Comparison of ENCODE assay signal across 12 cellular contexts in genomic region chr16:19001788-19002187, GRCh38. TPM values are rescaled to one million over a fixed set of nuclear protein-coding genes. Genes with fewer than 3 reads are reported as not detected.
DNase-seq lines count a peak whose midpoint lies in the region; ATAC-seq and TF ChIP-seq lines count a peak whose summit lies in the region.
"Had no signal": no experiment of that assay in that cellular context is flagged by ENCODE, and none has a peak within 500 bp of the region (broad histone marks: within the 10 kb centered on the region; RNA-seq: fewer than 3 reads in every experiment).

No MANE protein-coding gene starts in this region.

- no peaks in the 10 kb centered on the region for H3K36me3 ChIP-seq in osteoblast (ENCODE audit: insufficient read depth, low read length)
- no peaks in the 10 kb centered on the region for H3K36me3 ChIP-seq in psoas muscle (ENCODE audit: insufficient read depth in 1 of 2, low read depth in 1 of 2)

- WGBS in psoas muscle, 3 donors: 20 to 42% (median 30%) methylated on average over 4 of the region's 4 CpGs

- H4K20me1 ChIP-seq in osteoblast (ENCODE audit: insufficient read depth, low read length): no peaks in the 10 kb centered on the region

- H3K4me1 ChIP-seq in osteoblast (ENCODE audit: insufficient read depth, low read length): peaks cover 22% of the 10 kb centered on the region
- H3K4me1 ChIP-seq in psoas muscle: no peaks in the 10 kb centered on the region

- ATAC-seq in psoas muscle (no peak), HG03097 (IDR thresholded peaks at IDR 0.05; ENCODE audit: low FRiP score, unreplicated experiment) (no peak)
- ATAC-seq: left lobe of liver had no signal

- no peaks in the 10 kb centered on the region for H3K9me3 ChIP-seq in osteoblast (ENCODE audit: low read depth, low read length)
- H3K9me3 ChIP-seq in psoas muscle: no peaks in the 10 kb centered on the region

- no peak for TF ChIP-seq CTCF in AG09319 (IDR thresholded peaks at IDR 0.05; ENCODE audit: low read depth, low read length)
- no peak for TF ChIP-seq CTCF in osteoblast (IDR thresholded peaks at IDR 0.05; ENCODE audit: extremely low read depth, low read depth, low read length)
- TF ChIP-seq CTCF in psoas muscle (IDR thresholded peaks at IDR 0.05): no peak

- intact Hi-C loops in psoas muscle (cut with DNase I): no loop called here

- no peaks in the 10 kb centered on the region for H3K79me2 ChIP-seq in osteoblast (ENCODE audit: insufficient read depth, low read length)

- DNase-seq in AG09319 (ENCODE audit: extremely low read depth, low read depth): peak; percentile 22
- peak; percentile 83 for DNase-seq in Jurkat, Clone E6-1 (ENCODE audit: low read depth, low spot score)
- peak; percentile 12 to 31 for DNase-seq in dermis microvascular lymphatic vessel endothelial cell (ENCODE audit: low read depth in 2 of 2)
- DNase-seq in osteoblast (ENCODE audit: insufficient read length, low spot score, missing footprints): peak; percentile 95
- no peak for DNase-seq in cerebellar cortex (ENCODE audit: low spot score)
- no peak for DNase-seq in psoas muscle
- DNase-seq in GM19240 (ENCODE audit: insufficient read length, low spot score): no peak
- DNase-seq: activated CD4-positive, alpha-beta memory T cell treated with anti-CD3 and anti-CD28 coated beads for 36 hours; NCI-H345 had no signal

- H3K4me3 ChIP-seq in Jurkat, Clone E6-1 (ENCODE audit: low read length): no peak overlapping the region
- H3K4me3 ChIP-seq in osteoblast (ENCODE audit: insufficient read depth, low read length) (no peak overlapping the region), psoas muscle (no peak overlapping the region)

- peak overlapping the region; percentile 11 for H2AFZ ChIP-seq in osteoblast (ENCODE audit: low read length)

- H3K4me2 ChIP-seq in osteoblast (ENCODE audit: insufficient read depth, low read length): no peak overlapping the region

- H3K27me3 ChIP-seq in osteoblast (ENCODE audit: insufficient read depth, low read length): no peaks in the 10 kb centered on the region
- H3K27me3 ChIP-seq in psoas muscle (ENCODE audit: insufficient read depth in 3 of 3, low read length in 2 of 3): no peaks in the 10 kb centered on the region

- H3K27ac ChIP-seq in osteoblast (ENCODE audit: low read depth, low read length) (peak overlapping the region; percentile 89), psoas muscle (no peak overlapping the region)

RNA-seq across cellular contexts. Expression of gene TMC7, which starts 18.1 kb away (rescaled TPM):
- 2.7 TPM for polyA plus RNA-seq in Jurkat, Clone E6-1 (2012; ENCODE audit: insufficient read depth, insufficient read length)
- total RNA-seq in dermis microvascular lymphatic vessel endothelial cell: 2.2 and 3.7 TPM in 2 replicates
- 1.1 and 1.5 TPM in 2 replicates for total RNA-seq in osteoblast
- total RNA-seq in psoas muscle: 1 to 10 TPM in 2 of 4 donors, under 1 TPM in 2; 0.32 to 1.8 (median 0.85) TPM
- under 1 TPM; 0.46 to 0.77 (median 0.53) TPM for polyA plus RNA-seq in psoas muscle
- total RNA-seq: activated CD4-positive, alpha-beta memory T cell treated with anti-CD3 and anti-CD28 coated beads for 36 hours had no signal
- polyA plus RNA-seq: IgD-negative memory B cell had no signal

Comparison
In these comparisons a context has a peak if more than half of its experiments do, and no peak if none do; other contexts are left out.
1. DNase-seq: peak in AG09319 (single experiment), Jurkat, Clone E6-1 (single experiment), dermis microvascular lymphatic vessel endothelial cell (2 of 2) and osteoblast (single experiment); none in cerebellar cortex (single experiment), psoas muscle (0 of 2) and GM19240 (single experiment).